2 cellular contexts compared by ENCODE assay signal in the genomic region with DNA sequence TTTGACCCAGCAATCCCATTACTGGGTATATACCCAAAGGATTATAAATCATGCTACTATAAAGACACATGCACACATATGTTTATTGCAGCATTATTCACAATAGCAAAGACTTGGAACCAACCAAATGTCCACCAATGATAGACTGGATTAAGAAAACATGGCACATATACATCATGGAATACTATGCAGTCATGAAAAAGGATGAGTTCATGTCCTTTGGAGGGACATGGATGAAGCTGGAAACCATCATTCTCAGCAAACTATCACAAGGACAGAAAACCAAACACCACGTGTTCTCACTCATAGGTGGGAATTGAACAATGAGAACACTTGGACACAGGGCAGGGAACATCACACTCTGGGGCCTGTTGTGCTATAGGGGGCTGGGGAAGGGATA.
DNase-seq lines count a peak whose midpoint lies in the region; ATAC-seq, FAIRE-seq and TF ChIP-seq lines count a peak whose summit lies in the region.
"Not testable (repeated sequence)": the region's sequence is repeated elsewhere in the genome, so short reads cannot be mapped to it uniquely, and the experiment has no call there.

No MANE protein-coding gene starts in this region.

- FAIRE-seq in K562 (lab: Jason Lieb, UNC), result not testable (repeated sequence)

- TF ChIP-seq RAD21 in K562 (CRISPR knock-in tag; conservative IDR thresholded peaks at IDR 0.05 in 1 of 2, IDR thresholded peaks at IDR 0.05 in 1 of 2), result not testable (repeated sequence)

- H3K36me3 ChIP-seq in HEK293 (ENCODE audit: control insufficient read depth in 2 of 2, insufficient read depth in 1 of 2, low read length in 2 of 2); K562 (ENCODE audit: control insufficient read depth, insufficient read depth, low read length): not testable (repeated sequence)

- H3K27me3 ChIP-seq in K562 (ENCODE audit: control insufficient read depth in 2 of 2, insufficient read depth in 2 of 2, low read length in 2 of 2), result not testable (repeated sequence)

- BruUV-seq in K562 (replicated peaks; lab: Mats Ljungman, UMichigan), result not testable (repeated sequence)

- H3K79me2 ChIP-seq in K562 (ENCODE audit: control insufficient read depth, insufficient read depth, low read length), result not testable (repeated sequence)

- DNase-seq in K562 (ENCODE audit: extremely low read depth in 1 of 4, low spot score in 3 of 4), result not testable (repeated sequence)

- TF ChIP-seq POLR2A in K562 (conservative IDR thresholded peaks at IDR 0.05), result not testable (repeated sequence)

- not testable (repeated sequence) for H3K9ac ChIP-seq in K562 (ENCODE audit: insufficient read depth in 1 of 2, low read depth in 2 of 2, low read length in 2 of 2)

- not testable (repeated sequence) for H3K4me3 ChIP-seq in HEK293 (ENCODE audit: low read depth, low read length); K562

- H2AFZ ChIP-seq in K562 (ENCODE audit: low read depth, low read length), result not testable (repeated sequence)

- H3K27ac ChIP-seq in HEK293 (ENCODE audit: extremely low read depth, low read depth, low read length); K562 (ENCODE audit: extremely low read depth, low read depth, low read length): not testable (repeated sequence)

- H3K9me1 ChIP-seq in K562 (ENCODE audit: control insufficient read depth, insufficient read depth, low read length), result not testable (repeated sequence)

- not testable (repeated sequence) for H3K9me3 ChIP-seq in HEK293 (ENCODE audit: control insufficient read depth, insufficient read depth, low read depth, low read length); K562 (replicated peaks; ENCODE audit: control insufficient read depth, insufficient read depth, low read depth, low read length)

- in situ Hi-C loops in K562 (cut with MboI), result not testable (repeated sequence)

- not testable (repeated sequence) for TF ChIP-seq CTCF in HEK293 (tag by site-specific recombination; IDR thresholded peaks at IDR 0.05); K562 (IDR thresholded peaks at IDR 0.05 in 2 of 3, conservative IDR thresholded peaks at IDR 0.05 in 1 of 3; ENCODE audit: insufficient read depth in 2 of 3, low read depth in 1 of 3, low read length in 3 of 3)

- 0% methylated on average over 1 of the region's 1 CpG for WGBS in K562 (ENCODE audit: insufficient coverage, low coverage, missing lambda C conversion rate)

- H3K4me1 ChIP-seq in HEK293 (ENCODE audit: control insufficient read depth, insufficient read depth, low read length); K562 (replicated peaks in 1 of 2; ENCODE audit: control insufficient read depth in 2 of 2, insufficient read depth in 2 of 2, low read length in 2 of 2): not testable (repeated sequence)

- TF ChIP-seq EP300 in K562 (IDR thresholded peaks at IDR 0.05; ENCODE audit: low read length), result not testable (repeated sequence)

- H4K20me1 ChIP-seq in K562 (replicated peaks; ENCODE audit: control insufficient read depth, insufficient read depth, low read length), result not testable (repeated sequence)

- POLR2A ChIA-PET in HEK293 (lab: Yijun Ruan, JAX); K562 (lab: Yijun Ruan, JAX): not testable (repeated sequence)

- not testable (repeated sequence) for H3K4me2 ChIP-seq in K562 (ENCODE audit: insufficient read depth, low read length)

- ATAC-seq in K562, result not testable (repeated sequence)

- intact Hi-C loops in K562 (cut with micrococcal nuclease), result not testable (repeated sequence)

- CTCF ChIA-PET in HEK293 (lab: Yijun Ruan, JAX); K562 (lab: Yijun Ruan, JAX; ENCODE audit: low intra/inter-chr PET ratio): not testable (repeated sequence)

TF ChIP-seq in HEK293, 187 proteins besides CTCF, POLR2A, EP300 and RAD21:
- peak; percentile 79 for TF ChIP-seq ZNF146 (tag by site-specific recombination; IDR thresholded peaks at IDR 0.05)

TF ChIP-seq in K562, 482 proteins besides CTCF, POLR2A, EP300 and RAD21:
- TF ChIP-seq ZNF146 (CRISPR knock-in tag; IDR thresholded peaks at IDR 0.05; ENCODE audit: unreplicated experiment), result peak; percentile 90
